In the genomic region with DNA sequence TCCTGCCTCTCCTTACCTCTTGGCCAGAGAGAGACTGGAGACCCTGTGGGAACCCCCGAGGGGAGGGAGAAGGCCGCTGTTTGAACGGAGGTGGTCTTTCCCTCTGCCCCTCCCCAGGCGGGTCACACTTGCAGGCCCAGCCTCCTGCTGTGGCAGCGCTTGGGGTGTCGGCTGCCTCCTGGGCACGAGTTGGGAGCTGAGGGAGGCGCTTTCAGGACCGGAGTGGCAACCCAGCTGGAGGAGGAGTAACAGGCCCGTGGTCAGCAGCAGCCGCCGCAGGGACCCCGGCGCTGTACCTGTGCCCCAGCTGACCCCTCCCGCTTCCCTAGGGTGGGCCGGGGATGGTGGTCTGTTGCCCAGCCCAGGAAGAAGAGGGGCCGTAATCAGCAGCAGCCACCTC, we compare ENCODE assay signal across 16 cellular contexts.
DNase-seq lines count a peak whose midpoint lies in the region; ATAC-seq, FAIRE-seq and TF ChIP-seq lines count a peak whose summit lies in the region.
"Had no signal": no experiment of that assay in that cellular context is flagged by ENCODE, and none has a peak within 500 bp of the region (broad histone marks: within the 10 kb centered on the region; RNA-seq: fewer than 3 reads in every experiment).

No MANE protein-coding gene starts in this region.

- peaks cover 71% of the 10 kb centered on the region for H4K20me1 ChIP-seq in IMR-90 (ENCODE audit: insufficient read depth, low read length)
- H4K20me1 ChIP-seq in H1 (replicated peaks in 1 of 2; ENCODE audit: control insufficient read depth in 1 of 2, insufficient read depth in 2 of 2, low read length in 2 of 2): peaks cover 14 to 21% of the 10 kb centered on the region in 2 experiments

- H3K14ac ChIP-seq in IMR-90 (replicated peaks; ENCODE audit: low read depth, low read length) (no peak overlapping the region), H1 (ENCODE audit: insufficient read length) (no peak overlapping the region), trophoblast cell (ENCODE audit: low read length) (no peak overlapping the region)

- TF ChIP-seq CTCF in IMR-90 (conservative IDR thresholded peaks at IDR 0.05; ENCODE audit: low read depth, low read length): no peak
- TF ChIP-seq CTCF in H1 (IDR thresholded peaks at IDR 0.05; ENCODE audit: control extremely low read depth in 1 of 3, insufficient read depth in 1 of 3, low read depth in 1 of 3, low read length in 3 of 3): no peak

- dilution Hi-C loops in IMR-90 (cut with HindIII; ENCODE audit: low sequenced_read_pairs, unreplicated experiment): no loop called here

- no peak for TF ChIP-seq POLR2A in IMR-90 (IDR thresholded peaks at IDR 0.05; ENCODE audit: low read depth, low read length)
- TF ChIP-seq POLR2A in H1 (IDR thresholded peaks at IDR 0.05; ENCODE audit: control extremely low read depth in 1 of 2, low read depth in 2 of 2, low read length in 2 of 2): no peak

- H4K5ac ChIP-seq in IMR-90 (ENCODE audit: low read depth, low read length) (no peak overlapping the region), H1 (ENCODE audit: insufficient read length, low read depth, low read length) (no peak overlapping the region)

- H3K4me3 ChIP-seq in IMR-90 (ENCODE audit: insufficient read depth, low read depth, low read length): no peak overlapping the region
- H3K4me3 ChIP-seq in H1 (ENCODE audit: extremely low read depth in 1 of 4, insufficient read depth in 2 of 4, low read depth in 3 of 4, low read length in 4 of 4): no peak overlapping the region
- no peak overlapping the region for H3K4me3 ChIP-seq in trophoblast cell (ENCODE audit: low read depth, low read length)
- H3K4me3 ChIP-seq: GM12878, ovary, Peyer's patch had no signal

- no peak overlapping the region for H3K4me2 ChIP-seq in IMR-90 (ENCODE audit: low read depth, low read length)
- peak overlapping the region; percentile 9 to 39; a peak in 2 of 4 replicates for H3K4me2 ChIP-seq in H1 (ENCODE audit: insufficient read depth in 1 of 2, low read depth in 2 of 2, low read length in 2 of 2)
- no peak overlapping the region for H3K4me2 ChIP-seq in trophoblast cell (ENCODE audit: low read length)

- peaks cover 47% of the 10 kb centered on the region for H3K4me1 ChIP-seq in IMR-90 (ENCODE audit: control insufficient read depth, insufficient read depth, low read length)
- peaks cover 7 to 43% (median 34%) of the 10 kb centered on the region in 4 experiments for H3K4me1 ChIP-seq in H1 (replicated peaks in 1 of 4; ENCODE audit: control insufficient read depth in 3 of 4, insufficient read depth in 4 of 4, low read length in 3 of 4)
- peaks cover 43 to 44% of the 10 kb centered on the region in 2 experiments for H3K4me1 ChIP-seq in trophoblast cell (ENCODE audit: control insufficient read depth in 1 of 2, insufficient read depth in 2 of 2, low read length in 2 of 2)

- H3K56ac ChIP-seq in IMR-90 (ENCODE audit: extremely low read depth, insufficient read depth, low read length) (no peak overlapping the region), H1 (replicated peaks; ENCODE audit: insufficient read length, low read depth, low read length) (no peak overlapping the region)

- H2BK20ac ChIP-seq in IMR-90 (ENCODE audit: low read depth, low read length): no peak overlapping the region
- H2BK20ac ChIP-seq in H1 (ENCODE audit: low read length): no peak overlapping the region

- no peaks in the 10 kb centered on the region for H3K9me3 ChIP-seq in IMR-90 (ENCODE audit: control insufficient read depth, insufficient read depth, low read length)
- no peaks in the 10 kb centered on the region for H3K9me3 ChIP-seq in H1 (ENCODE audit: insufficient read depth in 2 of 2, low read depth in 1 of 2, low read length in 1 of 2)
- peaks cover 1% of the 10 kb centered on the region for H3K9me3 ChIP-seq in trophoblast cell (ENCODE audit: insufficient read depth, low read depth, low read length)
- H3K9me3 ChIP-seq: ovary, Peyer's patch had no signal

- no peak overlapping the region for H3K23ac ChIP-seq in IMR-90 (ENCODE audit: low read depth, low read length)
- no peak overlapping the region for H3K23ac ChIP-seq in H1 (ENCODE audit: insufficient read length)
- no peak overlapping the region for H3K23ac ChIP-seq in trophoblast cell (ENCODE audit: low read length)

- intact Hi-C loops in IMR-90 (cut with micrococcal nuclease): no loop called here

- peak overlapping the region; percentile 31 for H2AK9ac ChIP-seq in IMR-90 (replicated peaks; ENCODE audit: low read depth, low read length, poor library complexity)

- no peak for TF ChIP-seq EP300 in H1 (IDR thresholded peaks at IDR 0.05; ENCODE audit: borderline replicate concordance in 1 of 2, low read depth in 2 of 2, low read length in 2 of 2)

- CTCF ChIA-PET in IMR-90 (lab: Yijun Ruan, JAX): no interaction called here
- CTCF ChIA-PET in H1 (lab: Charles Lee; ENCODE audit: partially characterized antibody): interaction anchor here (0.6 to 39.2 kb wide), 4 partner anchors 10 to 963 kb away, joined by 3 to 512 read pairs (median 258); no protein-coding TSS in a partner anchor

- H4K8ac ChIP-seq in IMR-90 (ENCODE audit: low read depth in 2 of 2, low read length in 2 of 2) (no peak overlapping the region), H1 (ENCODE audit: extremely low read depth, insufficient read depth, low read length) (peak overlapping the region; percentile 36; the same call in 1 of the 2 replicates), trophoblast cell (ENCODE audit: low read depth, low read length) (no peak overlapping the region)

- TF ChIP-seq RAD21 in IMR-90 (IDR thresholded peaks at IDR 0.05; ENCODE audit: low read length) (no peak), H1 (IDR thresholded peaks at IDR 0.05 in 1 of 2, conservative IDR thresholded peaks at IDR 0.05 in 1 of 2; ENCODE audit: low read depth in 2 of 2, low read length in 2 of 2) (no peak)

- peaks cover 24 to 86% of the 10 kb centered on the region in 2 experiments for H3K79me1 ChIP-seq in IMR-90 (ENCODE audit: low read depth in 1 of 2, low read length in 2 of 2)
- peaks cover 19% of the 10 kb centered on the region for H3K79me1 ChIP-seq in H1 (ENCODE audit: low read depth, low read length)
- peaks cover 9% of the 10 kb centered on the region for H3K79me1 ChIP-seq in trophoblast cell (ENCODE audit: low read length)

- H3K9ac ChIP-seq in IMR-90 (ENCODE audit: low read depth, low read length) (no peak overlapping the region), H1 (replicated peaks in 1 of 4; ENCODE audit: extremely low read depth in 1 of 4, low read depth in 3 of 4, low read length in 3 of 4) (no peak overlapping the region), trophoblast cell (ENCODE audit: low read length) (no peak overlapping the region)

- H3K27ac ChIP-seq in IMR-90 (ENCODE audit: insufficient read depth, low read length) (no peak overlapping the region), H1 (ENCODE audit: low read depth, low read length) (no peak overlapping the region), trophoblast cell (ENCODE audit: low read depth, low read length) (no peak overlapping the region)

- H2BK15ac ChIP-seq in IMR-90 (ENCODE audit: low read depth, low read length) (no peak overlapping the region), H1 (ENCODE audit: low read length) (no peak overlapping the region)

- H2AK5ac ChIP-seq in IMR-90 (ENCODE audit: low read depth, low read length): peak overlapping the region; percentile 53; the same call in 1 of the 2 replicates
- H2AK5ac ChIP-seq in H1 (ENCODE audit: low read depth, low read length): peak overlapping the region; percentile 8; the same call in 1 of the 2 replicates
- H2AK5ac ChIP-seq in trophoblast cell (ENCODE audit: low read length): peak overlapping the region; percentile 22

- H2AFZ ChIP-seq in IMR-90 (replicated peaks; ENCODE audit: low read length, poor library complexity): no peak overlapping the region
- H2AFZ ChIP-seq in H1 (ENCODE audit: low read length): no peak overlapping the region
- no peak overlapping the region for H2AFZ ChIP-seq in trophoblast cell (ENCODE audit: insufficient read depth, low read length, poor library complexity)

- no peak overlapping the region for H4K12ac ChIP-seq in trophoblast cell (ENCODE audit: low read depth, low read length)

- DNase-seq in COLO668 (lab: John Stamatoyannopoulos, UW; ENCODE audit: unreplicated experiment): peak; percentile 2
- DNase-seq in IMR-90: no peak
- DNase-seq in H1 (ENCODE audit: low read depth in 1 of 2, low spot score in 2 of 2): no peak
- DNase-seq in trophoblast cell: no peak
- no peak for DNase-seq in NCI-H510A (lab: John Stamatoyannopoulos, UW)
- DNase-seq: activated CD4-positive, alpha-beta T cell treated with anti-CD3 and anti-CD28 coated beads for 4 hours; activated naive CD4-positive, alpha-beta T cell treated with anti-CD3 and anti-CD28 coated beads for 36 hours; GF-D8; Kasumi-1; left cardiac atrium; Peyer's patch; stimulated activated CD4-positive, alpha-beta T cell treated with anti-CD3 and anti-CD28 coated beads, Interleukin-2, amount 100 ng/mL, for 48 hours had no signal

- H3K27me3 ChIP-seq in IMR-90 (ENCODE audit: control insufficient read depth, insufficient read depth, low read length) (no peaks in the 10 kb centered on the region), H1 (replicated peaks in 1 of 4; ENCODE audit: control insufficient read depth in 3 of 4, extremely low read depth in 1 of 4, insufficient read depth in 3 of 4, low read length in 3 of 4) (no peaks in the 10 kb centered on the region), trophoblast cell (ENCODE audit: insufficient read depth, low read length) (no peaks in the 10 kb centered on the region)
- H3K27me3 ChIP-seq: ovary, Peyer's patch had no signal

- H4K91ac ChIP-seq in IMR-90 (ENCODE audit: insufficient read depth, low read depth, low read length) (no peak overlapping the region), H1 (replicated peaks; ENCODE audit: insufficient read length, low read length) (peak overlapping the region; percentile 47), trophoblast cell (ENCODE audit: low read depth, low read length) (no peak overlapping the region)

- H2BK120ac ChIP-seq in IMR-90 (ENCODE audit: low read depth, low read length) (no peak overlapping the region; the same call in 1 of the 2 replicates), H1 (replicated peaks; ENCODE audit: low read depth, low read length) (no peak overlapping the region), trophoblast cell (ENCODE audit: insufficient read depth, low read length, poor library complexity) (no peak overlapping the region)

- H2BK12ac ChIP-seq in H1 (ENCODE audit: low read depth, low read length) (no peak overlapping the region), trophoblast cell (ENCODE audit: low read length) (no peak overlapping the region)

- ATAC-seq in IMR-90 (ENCODE audit: low read depth) (no peak), GM19351 (IDR thresholded peaks at IDR 0.05; ENCODE audit: unreplicated experiment) (no peak), HG02981 (IDR thresholded peaks at IDR 0.05; ENCODE audit: unreplicated experiment) (no peak)
- ATAC-seq: GM12878, left cardiac atrium had no signal

- FAIRE-seq in H1 (lab: Jason Lieb, UNC): no peak
- FAIRE-seq: GM12878 had no signal

- H3K4ac ChIP-seq in IMR-90 (ENCODE audit: low read depth, low read length) (no peak overlapping the region), H1 (replicated peaks; ENCODE audit: insufficient read length, low read depth, low read length) (peak overlapping the region; percentile 72), trophoblast cell (ENCODE audit: low read depth, low read length) (no peak overlapping the region)

- H3K18ac ChIP-seq in IMR-90 (ENCODE audit: low read depth, low read length): no peak overlapping the region
- H3K18ac ChIP-seq in H1 (ENCODE audit: extremely low read depth, low read length): peak overlapping the region; percentile 15; the same call in 1 of the 2 replicates
- no peak overlapping the region for H3K18ac ChIP-seq in trophoblast cell (ENCODE audit: low read length)

- 65% methylated on average over 5 of the region's 17 CpGs; no CpG with 5 or more reads in 1 of the 2 experiments for WGBS in IMR-90 (ENCODE audit: extremely low coverage in 2 of 2, insufficient read length in 1 of 2), 2 experiments
- WGBS in H1 (ENCODE audit: extremely low coverage in 1 of 2, insufficient coverage in 1 of 2, insufficient read length in 1 of 2, insufficient replicate concordance in 2 of 2, low coverage in 1 of 2, low lambda C conversion rate in 2 of 2, missing lambda C conversion rate in 1 of 2), 2 experiments: 60% methylated on average over 10 of the region's 17 CpGs; no CpG with 5 or more reads in 1 of the 2 experiments
- no CpG with 5 or more reads among the region's 17 CpGs for WGBS in trophoblast cell (ENCODE audit: extremely low coverage, insufficient coverage, insufficient read length)

- H2BK5ac ChIP-seq in IMR-90 (ENCODE audit: low read depth, low read length, poor library complexity, severe bottlenecking): no peak overlapping the region
- peak overlapping the region; percentile 52; the same call in 1 of the 2 replicates for H2BK5ac ChIP-seq in H1 (ENCODE audit: low read depth, low read length)
- H2BK5ac ChIP-seq in trophoblast cell (ENCODE audit: low read depth, low read length, poor library complexity): no peak overlapping the region

- H3K79me2 ChIP-seq in H1 (ENCODE audit: control insufficient read depth in 1 of 2, insufficient read depth in 2 of 2, low read length in 2 of 2): peaks cover 0 to 62% of the 10 kb centered on the region in 2 experiments; a peak in 2 of 4 replicates
- H3K79me2 ChIP-seq in trophoblast cell (ENCODE audit: control insufficient read depth, insufficient read depth, low read length, poor library complexity): no peaks in the 10 kb centered on the region

- in situ Hi-C loops in IMR-90 (cut with MboI; ENCODE audit: low sequenced_read_pairs): no loop called here

- H3K9me1 ChIP-seq in IMR-90 (ENCODE audit: insufficient read depth, low read length): peaks cover 33% of the 10 kb centered on the region

- H3K23me2 ChIP-seq in H1 (ENCODE audit: low read depth, low read length): no peaks in the 10 kb centered on the region

- no TSS peak for BruUV-seq in IMR-90 (replicated peaks; lab: Mats Ljungman, UMichigan)

- H3K36me3 ChIP-seq in IMR-90 (ENCODE audit: control insufficient read depth, insufficient read depth, low read length) (peaks cover 13% of the 10 kb centered on the region), H1 (ENCODE audit: control insufficient read depth in 2 of 4, insufficient read depth in 4 of 4, low read length in 3 of 4) (no peaks in the 10 kb centered on the region), trophoblast cell (ENCODE audit: control insufficient read depth in 1 of 2, insufficient read depth in 2 of 2, low read length in 2 of 2) (peaks cover 1 to 4% of the 10 kb centered on the region in 2 experiments)
- H3K36me3 ChIP-seq: ovary had no signal

- POLR2A ChIA-PET in IMR-90 (lab: Charles Lee; ENCODE audit: unreplicated experiment) (no interaction called here), H1 (lab: Charles Lee; ENCODE audit: partially characterized antibody) (interaction anchor here (1.5 to 3.5 kb wide), 4 partner anchors 11 to 33 kb away, joined by 4 to 16 read pairs (median 8); no protein-coding TSS in a partner anchor)

Comparison
In these comparisons a context has a peak if more than half of its experiments do, and no peak if none do; other contexts are left out.
1. H3K4me2 ChIP-seq: peak in H1 (2 of 2); none in IMR-90 (single experiment) and trophoblast cell (single experiment).
2. Peak in every context shown above with its lines, with median percentiles within 50 percentile points of each other: H2AK5ac ChIP-seq.